ENCODE assay signal across 22 cellular contexts in the genomic region with DNA sequence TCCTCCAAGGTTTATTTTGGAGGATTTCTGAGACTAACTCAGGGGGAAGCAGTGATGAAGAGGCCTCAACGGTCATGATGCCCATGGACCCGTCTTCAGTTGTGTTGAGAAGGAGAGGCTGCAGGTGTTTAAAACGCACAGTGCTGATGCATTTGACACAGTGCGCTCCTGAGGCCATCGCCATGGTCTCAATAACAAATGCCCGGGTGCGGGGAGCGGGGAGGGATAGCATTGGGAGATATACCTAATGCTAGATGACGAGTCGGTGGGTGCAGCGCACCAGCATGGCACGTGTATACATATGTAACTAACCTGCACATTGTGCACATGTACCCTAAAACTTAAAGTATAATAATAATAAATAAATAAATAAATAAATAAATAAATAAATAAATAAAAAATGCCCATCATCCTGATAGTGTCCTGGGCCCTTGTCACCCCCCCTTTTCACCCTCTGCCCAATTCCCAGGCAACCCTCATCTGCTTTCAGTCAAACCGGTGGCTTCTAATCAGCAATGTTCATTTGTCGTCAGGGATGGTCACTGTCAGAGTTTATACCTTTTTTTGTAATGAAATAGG.
"Had no signal": no experiment of that assay in that cellular context is flagged by ENCODE, and none has a peak within 500 bp of the region (broad histone marks: within the 10 kb centered on the region; RNA-seq: fewer than 3 reads in every experiment).

No MANE protein-coding gene starts in this region.

- H3K36me3 ChIP-seq: esophagus muscularis mucosa, gastroesophageal sphincter, heart left ventricle, lower lobe of right lung had no signal

- DNase-seq: dermis blood vessel endothelial cell; dorsolateral prefrontal cortex; effector CD4-positive, alpha-beta T cell; effector memory CD4-positive, alpha-beta T cell; foreskin keratinocyte; heart left ventricle; hypothalamus; immature natural killer cell; islet precursor cell; kidney; kidney glomerular epithelial cell; left colon; left ventricle myocardium superior; lower lobe of right lung; mesendoderm; mucosa of descending colon; naive B cell had no signal

- H3K27me3 ChIP-seq: dorsolateral prefrontal cortex, esophagus muscularis mucosa, hepatocyte had no signal

- H3K4me1 ChIP-seq: esophagus muscularis mucosa, gastroesophageal sphincter, heart left ventricle, lower lobe of right lung had no signal

- H3K9me3 ChIP-seq: lower lobe of right lung, mucosa of descending colon had no signal

- H3K4me3 ChIP-seq: coronary artery, dorsolateral prefrontal cortex, esophagus muscularis mucosa, gastroesophageal sphincter, heart left ventricle, hepatocyte, lower lobe of right lung, mucosa of descending colon had no signal

- ATAC-seq: foreskin keratinocyte, gastroesophageal sphincter, heart left ventricle, left colon, left lobe of liver, left ventricle myocardium superior, lower lobe of right lung, mucosa of descending colon had no signal

- H3K27ac ChIP-seq: coronary artery, dorsolateral prefrontal cortex, esophagus muscularis mucosa, foreskin keratinocyte, gastroesophageal sphincter, heart left ventricle, hepatocyte, lower lobe of right lung had no signal
